Comparison of ENCODE assay signal across 28 cellular contexts in the genomic region with DNA sequence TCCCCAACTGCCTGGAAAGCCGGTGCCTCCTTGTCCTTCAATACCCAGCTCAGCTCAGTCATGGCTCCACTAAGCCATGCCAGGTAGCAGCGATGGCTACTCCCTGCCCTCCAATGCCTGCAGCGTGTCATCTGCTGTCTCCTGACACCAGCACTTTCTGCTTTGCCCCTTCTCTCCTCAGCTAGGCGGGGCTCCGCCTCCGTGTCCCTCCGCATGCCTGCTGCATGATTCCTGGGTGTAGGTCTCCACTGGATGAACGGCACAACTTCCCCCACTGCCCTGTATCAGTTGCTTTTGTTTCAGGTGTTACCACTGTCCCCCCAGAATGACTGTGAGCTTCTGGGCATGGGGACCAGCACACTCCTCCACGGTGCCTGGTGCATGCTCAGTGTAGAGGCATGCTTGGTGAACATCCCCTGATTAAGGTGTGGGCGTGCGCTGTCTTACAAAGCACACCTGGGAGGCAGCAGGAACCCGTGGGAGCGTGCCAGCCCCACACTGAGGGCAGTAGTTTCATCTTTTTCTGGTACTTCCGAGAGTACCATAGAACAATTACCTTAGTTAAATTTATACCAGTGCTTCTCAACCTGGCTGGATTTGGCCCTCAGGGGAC.
A peak's percentile ranks its signal among the peaks of the same experiment; 100 is the strongest.
DNase-seq lines count a peak whose midpoint lies in the region; ATAC-seq and TF ChIP-seq lines count a peak whose summit lies in the region.
"Had no signal": no experiment of that assay in that cellular context is flagged by ENCODE, and none has a peak within 500 bp of the region (broad histone marks: within the 10 kb centered on the region; RNA-seq: fewer than 3 reads in every experiment).

No MANE protein-coding gene starts in this region.

- H3K27ac Mint-ChIP-seq in MCF 10A (ENCODE audit: low read depth, unreplicated experiment) (peak overlapping the region; percentile 84), neural crest cell (ENCODE audit: unreplicated experiment) (peak overlapping the region; percentile 43)
- H3K27ac Mint-ChIP-seq: activated CD8-positive, alpha-beta T cell treated with anti-CD3 and anti-CD28 coated beads for 36 hours; activated naive CD4-positive, alpha-beta T cell treated with anti-CD3 and anti-CD28 coated beads, Interleukin-2, amount 10 ng/mL, durations not matched to agents 7 days and 5 days; activated T-helper 1 cell treated with anti-CD3 and anti-CD28 coated beads, Interleukin-12 subunit alpha, Interleukin-12 subunit beta, Interleukin-2, Interleukin-4 antibody, amounts not matched to agents 30 ng/mL and 10 ng/mL and 1 ng/mL, durations not matched to agents 14 hours and 24 hours and 36 hours; CD4-positive, alpha-beta memory T cell; natural killer cell treated with Interleukin-12 subunit alpha and Interleukin-12 subunit beta and Interleukin-15 and Interleukin-18, amount 100 ng/mL, for 72 hours had no signal

- no peak for TF ChIP-seq POLR2A in breast epithelium (IDR thresholded peaks at IDR 0.05)
- TF ChIP-seq POLR2A in body of pancreas (IDR thresholded peaks at IDR 0.05) = no peak

- WGBS in body of pancreas, 2 donors = 81 to 83% methylated on average over 12 to 14 of the region's 14 CpGs

- no peak overlapping the region for H3K4me3 Mint-ChIP-seq in MCF 10A (ENCODE audit: unreplicated experiment)
- no peak overlapping the region for H3K4me3 Mint-ChIP-seq in neural crest cell
- H3K4me3 Mint-ChIP-seq: activated CD8-positive, alpha-beta T cell treated with anti-CD3 and anti-CD28 coated beads for 36 hours; activated naive CD4-positive, alpha-beta T cell treated with anti-CD3 and anti-CD28 coated beads, Interleukin-2, amount 10 ng/mL, durations not matched to agents 7 days and 5 days; activated T-helper 1 cell treated with anti-CD3 and anti-CD28 coated beads, Interleukin-12 subunit alpha, Interleukin-12 subunit beta, Interleukin-2, Interleukin-4 antibody, amounts not matched to agents 30 ng/mL and 10 ng/mL and 1 ng/mL, durations not matched to agents 14 hours and 24 hours and 36 hours; CD4-positive, alpha-beta memory T cell; natural killer cell treated with Interleukin-12 subunit alpha and Interleukin-12 subunit beta and Interleukin-15 and Interleukin-18, amount 100 ng/mL, for 72 hours had no signal

- BruUV-seq in MCF 10A (replicated peaks; lab: Mats Ljungman, UMichigan) = no TSS peak

- H3K4me1 ChIP-seq in breast epithelium (peaks cover 0 to 14% of the 10 kb centered on the region in 2 donors), body of pancreas (peaks cover 42% of the 10 kb centered on the region)
- H3K4me1 ChIP-seq: A549 had no signal

- H3K9me3 Mint-ChIP-seq in MCF 10A (ENCODE audit: unreplicated experiment) (no peaks in the 10 kb centered on the region), neural crest cell (no peaks in the 10 kb centered on the region)
- H3K9me3 Mint-ChIP-seq: activated CD8-positive, alpha-beta T cell treated with anti-CD3 and anti-CD28 coated beads for 36 hours; activated naive CD4-positive, alpha-beta T cell treated with anti-CD3 and anti-CD28 coated beads, Interleukin-2, amount 10 ng/mL, durations not matched to agents 7 days and 5 days; activated T-helper 1 cell treated with anti-CD3 and anti-CD28 coated beads, Interleukin-12 subunit alpha, Interleukin-12 subunit beta, Interleukin-2, Interleukin-4 antibody, amounts not matched to agents 30 ng/mL and 10 ng/mL and 1 ng/mL, durations not matched to agents 14 hours and 24 hours and 36 hours; CD4-positive, alpha-beta memory T cell; natural killer cell treated with Interleukin-12 subunit alpha and Interleukin-12 subunit beta and Interleukin-15 and Interleukin-18, amount 100 ng/mL, for 72 hours had no signal

- peak overlapping the region in 1 of 2 donors; percentile 54 for H3K27ac ChIP-seq in breast epithelium
- peak overlapping the region; percentile 72 to 79 (median 78) for H3K27ac ChIP-seq in body of pancreas
- H3K27ac ChIP-seq: A549, brain microvascular endothelial cell, skin epidermis, suprapubic skin had no signal

- no peak for DNase-seq in MCF 10A (ENCODE audit: unreplicated experiment)
- DNase-seq in breast epithelium (ENCODE audit: low spot score in 2 of 2) = no peak
- no peak for DNase-seq in body of pancreas
- DNase-seq in neural crest cell (ENCODE audit: low read depth, low spot score) = no peak
- DNase-seq in KG1 (lab: John Stamatoyannopoulos, UW) = no peak
- no peak for DNase-seq in NK-92 (lab: John Stamatoyannopoulos, UW; ENCODE audit: unreplicated experiment)
- no peak for DNase-seq in activated naive CD4-positive, alpha-beta T cell treated with Interleukin-2 at 50 U/mL for 16 hours
- DNase-seq: activated CD8-positive, alpha-beta memory T cell treated with anti-CD3 and anti-CD28 coated beads, Interleukin-2, amount 50 U/mL, for 48 hours; activated CD8-positive, alpha-beta T cell treated with anti-CD3 and anti-CD28 coated beads for 36 hours; activated naive CD4-positive, alpha-beta T cell treated with anti-CD3 and anti-CD28 coated beads, Interleukin-2, amount 10 ng/mL, durations not matched to agents 7 days and 5 days; brain microvascular endothelial cell; CD4-positive, alpha-beta memory T cell; DMS 273 treated with DMSO at 0.1 percent for 48 hours; HCEC 1CT; hippocampal formation; KBM-7; NCI-H1105; NCI-H526 treated with DMSO at 0.1 percent for 48 hours; SHP77 treated with DMSO at 0.1 percent for 48 hours; stimulated activated naive CD4-positive, alpha-beta T cell treated with Interleukin-2 at 50 U/mL for 16 hours had no signal

- H3K9me3 ChIP-seq in breast epithelium = no peaks in the 10 kb centered on the region
- H3K9me3 ChIP-seq in body of pancreas = no peaks in the 10 kb centered on the region
- H3K9me3 ChIP-seq: A549, MG63, suprapubic skin had no signal

- intact Hi-C loops in MCF 10A (cut with micrococcal nuclease) = no loop called here
- intact Hi-C loops in breast epithelium (cut with DNase I; ENCODE audit: low total_unique reads) = no loop called here
- intact Hi-C loops in body of pancreas (cut with DNase I) = no loop called here

- H3K36me3 ChIP-seq in breast epithelium (no peaks in the 10 kb centered on the region), body of pancreas (replicated peaks in 1 of 2; ENCODE audit: insufficient read depth in 1 of 2, low read depth in 2 of 2) (no peaks in the 10 kb centered on the region)
- H3K36me3 ChIP-seq: brain microvascular endothelial cell, MG63, suprapubic skin had no signal

- no peaks in the 10 kb centered on the region for H3K36me3 Mint-ChIP-seq in MCF 10A (ENCODE audit: insufficient read depth, unreplicated experiment)
- H3K36me3 Mint-ChIP-seq in neural crest cell (ENCODE audit: low read depth) = no peaks in the 10 kb centered on the region
- H3K36me3 Mint-ChIP-seq: activated naive CD4-positive, alpha-beta T cell treated with anti-CD3 and anti-CD28 coated beads, Interleukin-2, amount 10 ng/mL, durations not matched to agents 7 days and 5 days; CD4-positive, alpha-beta memory T cell; natural killer cell treated with Interleukin-12 subunit alpha and Interleukin-12 subunit beta and Interleukin-15 and Interleukin-18, amount 100 ng/mL, for 72 hours had no signal

- H3K4me3 ChIP-seq in breast epithelium = no peak overlapping the region
- no peak overlapping the region for H3K4me3 ChIP-seq in body of pancreas
- H3K4me3 ChIP-seq: A549, MG63, skin epidermis, suprapubic skin had no signal

- TF ChIP-seq CTCF in MCF 10A (IDR thresholded peaks at IDR 0.05; ENCODE audit: unreplicated experiment) (no peak), breast epithelium (IDR thresholded peaks at IDR 0.05) (no peak), body of pancreas (IDR thresholded peaks at IDR 0.05) (no peak), neural crest cell (conservative IDR thresholded peaks at IDR 0.05) (no peak)

- CTCF ChIA-PET in MCF 10A (lab: Yijun Ruan, JAX) = interaction anchor here (0.6 to 7.6 kb wide), 8 partner anchors 10 to 492 kb away, joined by 3 to 135 read pairs (median 5); no protein-coding TSS in a partner anchor

- H3K27me3 ChIP-seq in breast epithelium = no peaks in the 10 kb centered on the region
- no peaks in the 10 kb centered on the region for H3K27me3 ChIP-seq in body of pancreas
- H3K27me3 ChIP-seq: MG63 had no signal

- ATAC-seq in body of pancreas (no peak), GM19467 (IDR thresholded peaks at IDR 0.05; ENCODE audit: unreplicated experiment) (no peak)
- ATAC-seq: A549; activated CD8-positive, alpha-beta T cell treated with anti-CD3 and anti-CD28 coated beads for 36 hours; natural killer cell treated with Interleukin-12 subunit alpha and Interleukin-12 subunit beta and Interleukin-15 and Interleukin-18, amount 100 ng/mL, for 72 hours; Panc1 had no signal

- POLR2A ChIA-PET in MCF 10A (lab: Yijun Ruan, JAX) = interaction anchor here (0.5 to 1.6 kb wide), 3 partner anchors 11 to 213 kb away, joined by 3 to 8 read pairs (median 3); no protein-coding TSS in a partner anchor

- H3K27me3 Mint-ChIP-seq in MCF 10A (ENCODE audit: insufficient read depth, unreplicated experiment) (no peaks in the 10 kb centered on the region), neural crest cell (ENCODE audit: low read depth) (peaks cover 9% of the 10 kb centered on the region)

- peaks cover 51% of the 10 kb centered on the region for H3K4me1 Mint-ChIP-seq in MCF 10A (ENCODE audit: insufficient read depth, unreplicated experiment)
- peaks cover 11% of the 10 kb centered on the region for H3K4me1 Mint-ChIP-seq in neural crest cell
- H3K4me1 Mint-ChIP-seq: activated naive CD4-positive, alpha-beta T cell treated with anti-CD3 and anti-CD28 coated beads, Interleukin-2, amount 10 ng/mL, durations not matched to agents 7 days and 5 days; CD4-positive, alpha-beta memory T cell had no signal
